Comparison of ENCODE assay signal across 1 cellular context in the genomic region with DNA sequence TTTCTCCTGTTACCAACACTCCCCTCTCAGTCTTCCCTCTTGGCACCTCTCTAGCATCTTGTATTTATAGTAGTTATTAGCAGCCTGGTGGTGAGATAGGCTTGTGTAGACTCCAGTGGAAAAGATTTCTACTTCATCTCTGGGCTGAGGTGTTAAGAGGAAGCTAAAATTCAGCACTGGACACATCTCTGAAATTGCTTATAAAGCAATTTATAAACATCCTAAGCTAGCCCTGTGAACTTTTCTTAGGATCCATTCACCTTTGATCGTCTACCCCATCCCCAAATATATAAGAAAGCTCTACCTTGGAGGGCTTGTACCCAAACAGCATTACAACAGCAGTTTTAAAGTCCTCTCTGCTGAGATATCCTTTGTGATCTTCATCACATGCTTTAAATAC.
TF ChIP-seq lines count a peak whose summit lies in the region.

No MANE protein-coding gene starts in this region.

TF ChIP-seq in HCT116, 20 proteins besides CTCF, POLR2A, EP300 and RAD21 (continued from another document):
- TF ChIP-seq, protein P1, sequence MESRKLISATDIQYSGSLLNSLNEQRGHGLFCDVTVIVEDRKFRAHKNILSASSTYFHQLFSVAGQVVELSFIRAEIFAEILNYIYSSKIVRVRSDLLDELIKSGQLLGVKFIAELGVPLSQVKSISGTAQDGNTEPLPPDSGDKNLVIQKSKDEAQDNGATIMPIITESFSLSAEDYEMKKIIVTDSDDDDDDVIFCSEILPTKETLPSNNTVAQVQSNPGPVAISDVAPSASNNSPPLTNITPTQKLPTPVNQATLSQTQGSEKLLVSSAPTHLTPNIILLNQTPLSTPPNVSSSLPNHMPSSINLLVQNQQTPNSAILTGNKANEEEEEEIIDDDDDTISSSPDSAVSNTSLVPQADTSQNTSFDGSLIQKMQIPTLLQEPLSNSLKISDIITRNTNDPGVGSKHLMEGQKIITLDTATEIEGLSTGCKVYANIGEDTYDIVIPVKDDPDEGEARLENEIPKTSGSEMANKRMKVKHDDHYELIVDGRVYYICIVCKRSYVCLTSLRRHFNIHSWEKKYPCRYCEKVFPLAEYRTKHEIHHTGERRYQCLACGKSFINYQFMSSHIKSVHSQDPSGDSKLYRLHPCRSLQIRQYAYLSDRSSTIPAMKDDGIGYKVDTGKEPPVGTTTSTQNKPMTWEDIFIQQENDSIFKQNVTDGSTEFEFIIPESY (IDR thresholded peaks at IDR 0.05; ENCODE audit: extremely low read depth, insufficient replicate concordance, low read length) = no peak
- no peak for TF ChIP-seq ZFX (IDR thresholded peaks at IDR 0.05)
- no peak for TF ChIP-seq TCF7L2 (IDR thresholded peaks at IDR 0.05; ENCODE audit: borderline replicate concordance, extremely low read depth, insufficient read depth, insufficient read length)
- TF ChIP-seq POLR2AphosphoS5 (IDR thresholded peaks at IDR 0.05; ENCODE audit: low read depth, low read length) = no peak
- TF ChIP-seq REST (IDR thresholded peaks at IDR 0.05; ENCODE audit: low read depth) = no peak
- TF ChIP-seq, protein P2, sequence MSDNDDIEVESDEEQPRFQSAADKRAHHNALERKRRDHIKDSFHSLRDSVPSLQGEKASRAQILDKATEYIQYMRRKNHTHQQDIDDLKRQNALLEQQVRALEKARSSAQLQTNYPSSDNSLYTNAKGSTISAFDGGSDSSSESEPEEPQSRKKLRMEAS (IDR thresholded peaks at IDR 0.05) = no peak
- no peak for TF ChIP-seq SIN3A (IDR thresholded peaks at IDR 0.05; ENCODE audit: low read depth)
- TF ChIP-seq EZH2phosphoT487 (IDR thresholded peaks at IDR 0.05; ENCODE audit: borderline replicate concordance) = no peak
- TF ChIP-seq SP1 (IDR thresholded peaks at IDR 0.05; ENCODE audit: low read depth) = no peak
- TF ChIP-seq FOSL1 (IDR thresholded peaks at IDR 0.05; ENCODE audit: low read depth) = no peak
- TF ChIP-seq EZH2 (IDR thresholded peaks at IDR 0.05) = no peak
- no peak for TF ChIP-seq ZNF274 (IDR thresholded peaks at IDR 0.05; ENCODE audit: low read depth, low read length)
- TF ChIP-seq JUND (IDR thresholded peaks at IDR 0.05) = no peak
- TF ChIP-seq CEBPB (IDR thresholded peaks at IDR 0.05; ENCODE audit: low read depth) = no peak
- TF ChIP-seq SRF (IDR thresholded peaks at IDR 0.05; ENCODE audit: low read depth) = no peak
